In genomic region chr6:110622912-110623578, GRCh38 we compare ENCODE assay signal across 2 cellular contexts.
TF ChIP-seq lines count a peak whose summit lies in the region.

No MANE protein-coding gene starts in this region.

TF ChIP-seq in A549, 52 proteins besides CTCF, POLR2A, EP300 and RAD21 (continued from another document):
- TF ChIP-seq POLR2AphosphoS2 (conservative IDR thresholded peaks at IDR 0.05; ENCODE audit: low read length): no peak
- no peak for TF ChIP-seq SREBF2 (IDR thresholded peaks at IDR 0.05)
- TF ChIP-seq ZC3H11A (IDR thresholded peaks at IDR 0.05): no peak
- TF ChIP-seq MAFK (IDR thresholded peaks at IDR 0.05; ENCODE audit: partially characterized antibody): peak; percentile 5
- no peak for TF ChIP-seq JUNB (IDR thresholded peaks at IDR 0.05)
- TF ChIP-seq, protein P1, sequence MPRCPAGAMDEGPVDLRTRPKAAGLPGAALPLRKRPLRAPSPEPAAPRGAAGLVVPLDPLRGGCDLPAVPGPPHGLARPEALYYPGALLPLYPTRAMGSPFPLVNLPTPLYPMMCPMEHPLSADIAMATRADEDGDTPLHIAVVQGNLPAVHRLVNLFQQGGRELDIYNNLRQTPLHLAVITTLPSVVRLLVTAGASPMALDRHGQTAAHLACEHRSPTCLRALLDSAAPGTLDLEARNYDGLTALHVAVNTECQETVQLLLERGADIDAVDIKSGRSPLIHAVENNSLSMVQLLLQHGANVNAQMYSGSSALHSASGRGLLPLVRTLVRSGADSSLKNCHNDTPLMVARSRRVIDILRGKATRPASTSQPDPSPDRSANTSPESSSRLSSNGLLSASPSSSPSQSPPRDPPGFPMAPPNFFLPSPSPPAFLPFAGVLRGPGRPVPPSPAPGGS (IDR thresholded peaks at IDR 0.05): no peak
TF ChIP-seq in A549: peak in this region for 1.

TF ChIP-seq in IMR-90, 13 proteins besides CTCF, POLR2A, EP300 and RAD21 (continued from another document):
- TF ChIP-seq, protein P2, sequence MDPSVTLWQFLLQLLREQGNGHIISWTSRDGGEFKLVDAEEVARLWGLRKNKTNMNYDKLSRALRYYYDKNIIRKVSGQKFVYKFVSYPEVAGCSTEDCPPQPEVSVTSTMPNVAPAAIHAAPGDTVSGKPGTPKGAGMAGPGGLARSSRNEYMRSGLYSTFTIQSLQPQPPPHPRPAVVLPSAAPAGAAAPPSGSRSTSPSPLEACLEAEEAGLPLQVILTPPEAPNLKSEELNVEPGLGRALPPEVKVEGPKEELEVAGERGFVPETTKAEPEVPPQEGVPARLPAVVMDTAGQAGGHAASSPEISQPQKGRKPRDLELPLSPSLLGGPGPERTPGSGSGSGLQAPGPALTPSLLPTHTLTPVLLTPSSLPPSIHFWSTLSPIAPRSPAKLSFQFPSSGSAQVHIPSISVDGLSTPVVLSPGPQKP (IDR thresholded peaks at IDR 0.05; ENCODE audit: borderline replicate concordance, low read depth, low read length): no peak
- TF ChIP-seq SMC3 (IDR thresholded peaks at IDR 0.05; ENCODE audit: low read depth, low read length): no peak
- no peak for TF ChIP-seq RCOR1 (IDR thresholded peaks at IDR 0.05; ENCODE audit: insufficient replicate concordance, low read length)
- TF ChIP-seq, protein P3, sequence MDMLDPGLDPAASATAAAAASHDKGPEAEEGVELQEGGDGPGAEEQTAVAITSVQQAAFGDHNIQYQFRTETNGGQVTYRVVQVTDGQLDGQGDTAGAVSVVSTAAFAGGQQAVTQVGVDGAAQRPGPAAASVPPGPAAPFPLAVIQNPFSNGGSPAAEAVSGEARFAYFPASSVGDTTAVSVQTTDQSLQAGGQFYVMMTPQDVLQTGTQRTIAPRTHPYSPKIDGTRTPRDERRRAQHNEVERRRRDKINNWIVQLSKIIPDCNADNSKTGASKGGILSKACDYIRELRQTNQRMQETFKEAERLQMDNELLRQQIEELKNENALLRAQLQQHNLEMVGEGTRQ (IDR thresholded peaks at IDR 0.05; ENCODE audit: low read depth, low read length): no peak
